1 cellular context compared by ENCODE assay signal in genomic region chr12:3137814-3138445, GRCh38.
TF ChIP-seq lines count a peak whose summit lies in the region.

No MANE protein-coding gene starts in this region.

TF ChIP-seq in H1, 55 proteins besides CTCF, POLR2A, EP300 and RAD21:
- TF ChIP-seq RXRA (IDR thresholded peaks at IDR 0.05; ENCODE audit: insufficient read depth, low read depth, low read length) (no peak), JUN (IDR thresholded peaks at IDR 0.05; ENCODE audit: low read depth, low read length) (no peak), SP2 (IDR thresholded peaks at IDR 0.05; ENCODE audit: low read length) (no peak), BACH1 (IDR thresholded peaks at IDR 0.05; ENCODE audit: low read length) (no peak), PHF8 (conservative IDR thresholded peaks at IDR 0.05; ENCODE audit: low read depth, low read length) (no peak), SP1 (IDR thresholded peaks at IDR 0.05; ENCODE audit: low read depth, low read length) (no peak), FOSL1 (IDR thresholded peaks at IDR 0.05; ENCODE audit: insufficient read depth, low read depth, low read length) (no peak), TAF7 (optimal IDR thresholded peaks at IDR 0.05; ENCODE audit: borderline replicate concordance, low read depth, low read length) (no peak), RNF2 (IDR thresholded peaks at IDR 0.05; ENCODE audit: borderline replicate concordance, low read depth, low read length, missing control alignments, poor library complexity, severe bottlenecking) (no peak), SAP30 (IDR thresholded peaks at IDR 0.05; ENCODE audit: insufficient read depth, insufficient replicate concordance, low read length) (no peak), USF2 (IDR thresholded peaks at IDR 0.05; ENCODE audit: low read length) (no peak), NANOG (IDR thresholded peaks at IDR 0.05; ENCODE audit: insufficient read depth, low read depth, low read length, poor library complexity, severe bottlenecking) (no peak), MAFK (IDR thresholded peaks at IDR 0.05; ENCODE audit: low read depth, low read length) (no peak), BCL11A (IDR thresholded peaks at IDR 0.05; ENCODE audit: low read depth in 2 of 2, low read length in 2 of 2) (no peak), CHD7 (IDR thresholded peaks at IDR 0.05; ENCODE audit: insufficient replicate concordance, low read length) (no peak)
